ENCODE assay signal across 1 cellular context in genomic region chr4:54958236-54958635, GRCh38.
TF ChIP-seq lines count a peak whose summit lies in the region.

No MANE protein-coding gene starts in this region.

TF ChIP-seq in IMR-90, 13 proteins besides CTCF, POLR2A, EP300 and RAD21 (continued from another document):
- TF ChIP-seq, protein P1, sequence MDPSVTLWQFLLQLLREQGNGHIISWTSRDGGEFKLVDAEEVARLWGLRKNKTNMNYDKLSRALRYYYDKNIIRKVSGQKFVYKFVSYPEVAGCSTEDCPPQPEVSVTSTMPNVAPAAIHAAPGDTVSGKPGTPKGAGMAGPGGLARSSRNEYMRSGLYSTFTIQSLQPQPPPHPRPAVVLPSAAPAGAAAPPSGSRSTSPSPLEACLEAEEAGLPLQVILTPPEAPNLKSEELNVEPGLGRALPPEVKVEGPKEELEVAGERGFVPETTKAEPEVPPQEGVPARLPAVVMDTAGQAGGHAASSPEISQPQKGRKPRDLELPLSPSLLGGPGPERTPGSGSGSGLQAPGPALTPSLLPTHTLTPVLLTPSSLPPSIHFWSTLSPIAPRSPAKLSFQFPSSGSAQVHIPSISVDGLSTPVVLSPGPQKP (IDR thresholded peaks at IDR 0.05; ENCODE audit: borderline replicate concordance, low read depth, low read length), result no peak
- TF ChIP-seq, protein P2, sequence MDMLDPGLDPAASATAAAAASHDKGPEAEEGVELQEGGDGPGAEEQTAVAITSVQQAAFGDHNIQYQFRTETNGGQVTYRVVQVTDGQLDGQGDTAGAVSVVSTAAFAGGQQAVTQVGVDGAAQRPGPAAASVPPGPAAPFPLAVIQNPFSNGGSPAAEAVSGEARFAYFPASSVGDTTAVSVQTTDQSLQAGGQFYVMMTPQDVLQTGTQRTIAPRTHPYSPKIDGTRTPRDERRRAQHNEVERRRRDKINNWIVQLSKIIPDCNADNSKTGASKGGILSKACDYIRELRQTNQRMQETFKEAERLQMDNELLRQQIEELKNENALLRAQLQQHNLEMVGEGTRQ (IDR thresholded peaks at IDR 0.05; ENCODE audit: low read depth, low read length), result no peak
- TF ChIP-seq RCOR1 (IDR thresholded peaks at IDR 0.05; ENCODE audit: insufficient replicate concordance, low read length) (no peak), CEBPB (IDR thresholded peaks at IDR 0.05; ENCODE audit: low read depth, low read length) (no peak), NFE2L2 (IDR thresholded peaks at IDR 0.05; ENCODE audit: low read depth, low read length) (no peak), FOS (IDR thresholded peaks at IDR 0.05; ENCODE audit: low read depth, low read length) (no peak), MAFK (IDR thresholded peaks at IDR 0.05; ENCODE audit: low read depth, low read length) (no peak), SMC3 (IDR thresholded peaks at IDR 0.05; ENCODE audit: low read depth, low read length) (no peak), MXI1 (IDR thresholded peaks at IDR 0.05; ENCODE audit: borderline replicate concordance, low read depth, low read length) (no peak)
